In the genomic region with DNA sequence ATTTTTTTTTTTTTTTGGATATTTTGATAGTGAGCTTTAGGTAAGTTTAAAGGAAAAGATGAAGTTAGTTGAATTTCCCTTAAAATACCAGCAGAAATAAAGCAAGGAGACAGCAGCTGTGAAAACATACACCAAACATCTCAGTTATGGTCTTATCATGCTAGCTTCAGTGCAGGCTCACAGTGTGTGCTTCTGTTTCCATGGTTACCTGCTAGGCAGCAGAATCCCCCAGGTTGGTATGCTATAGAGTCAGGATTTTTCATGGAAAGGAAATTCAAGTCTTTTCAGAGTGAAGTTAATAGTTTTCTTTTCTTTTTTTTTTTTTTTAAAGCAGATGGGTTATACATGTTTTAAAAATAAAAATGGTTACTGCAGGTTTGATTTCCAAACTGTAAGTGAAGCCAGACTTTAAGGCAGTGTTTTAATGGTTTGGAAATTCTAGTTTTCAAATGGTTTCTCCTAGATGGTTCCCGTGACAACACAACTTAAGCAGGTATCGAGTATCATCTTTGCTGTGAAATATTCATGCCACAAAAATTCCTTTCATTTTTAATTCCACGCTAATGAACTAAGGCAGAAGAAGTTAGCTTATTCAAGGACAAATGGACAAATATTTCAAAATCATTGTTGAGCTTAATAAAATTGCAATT, we compare ENCODE assay signal across 13 cellular contexts.
A peak's percentile ranks its signal among the peaks of the same experiment; 100 is the strongest.
DNase-seq lines count a peak whose midpoint lies in the region; ATAC-seq, FAIRE-seq and TF ChIP-seq lines count a peak whose summit lies in the region.
"Had no signal": no experiment of that assay in that cellular context is flagged by ENCODE, and none has a peak within 500 bp of the region (broad histone marks: within the 10 kb centered on the region; RNA-seq: fewer than 3 reads in every experiment).

No MANE protein-coding gene starts in this region.

- H3K36me3 Mint-ChIP-seq in osteocyte (ENCODE audit: unreplicated experiment): no peaks in the 10 kb centered on the region
- H3K36me3 Mint-ChIP-seq: CD4-positive, alpha-beta memory T cell had no signal

- no peak overlapping the region for H3K4me3 ChIP-seq in H7 (ENCODE audit: insufficient read depth, low read depth, low read length)
- H3K4me3 ChIP-seq in fibroblast of villous mesenchyme (ENCODE audit: low read depth, low read length): no peak overlapping the region
- H3K4me3 ChIP-seq in MM.1S (ENCODE audit: low read length): no peak overlapping the region
- H3K4me3 ChIP-seq: breast epithelium had no signal

- H4K20me1 ChIP-seq in MM.1S (ENCODE audit: insufficient read depth, low read length): no peaks in the 10 kb centered on the region

- H3K9me2 ChIP-seq in MM.1S (replicated peaks; ENCODE audit: insufficient read depth, low read length): no peaks in the 10 kb centered on the region

- H3K4me1 Mint-ChIP-seq in osteocyte (ENCODE audit: unreplicated experiment): peaks cover 47% of the 10 kb centered on the region
- H3K4me1 Mint-ChIP-seq: CD4-positive, alpha-beta memory T cell had no signal

- H3K36me3 ChIP-seq in H7 (replicated peaks; ENCODE audit: control insufficient read depth, insufficient read depth, low read length) (no peaks in the 10 kb centered on the region), MM.1S (replicated peaks; ENCODE audit: insufficient read depth, low read length) (no peaks in the 10 kb centered on the region)
- H3K36me3 ChIP-seq: breast epithelium had no signal

- H3K9me3 Mint-ChIP-seq in osteocyte (ENCODE audit: unreplicated experiment): peaks cover 9% of the 10 kb centered on the region

- H3K4me2 ChIP-seq in MM.1S (ENCODE audit: low read depth, low read length): no peak overlapping the region

- H3K27ac Mint-ChIP-seq in osteocyte (ENCODE audit: unreplicated experiment): peak overlapping the region; percentile 95
- H3K27ac Mint-ChIP-seq: CD4-positive, alpha-beta memory T cell had no signal

- H2AFZ ChIP-seq in MM.1S (ENCODE audit: low read length): no peak overlapping the region

- TF ChIP-seq CTCF in fibroblast of villous mesenchyme (IDR thresholded peaks at IDR 0.05; ENCODE audit: insufficient read depth, low read depth, low read length): no peak
- no peak for TF ChIP-seq CTCF in osteocyte (IDR thresholded peaks at IDR 0.05)
- TF ChIP-seq CTCF in MM.1S (IDR thresholded peaks at IDR 0.05; ENCODE audit: low read length): no peak

- H3K27me3 Mint-ChIP-seq in osteocyte (ENCODE audit: unreplicated experiment): no peaks in the 10 kb centered on the region

- no peaks in the 10 kb centered on the region for H3F3A ChIP-seq in MM.1S (ENCODE audit: insufficient read depth, low read length)

- H3K27me3 ChIP-seq in H7 (ENCODE audit: control insufficient read depth, insufficient read depth, low read length): no peaks in the 10 kb centered on the region
- no peaks in the 10 kb centered on the region for H3K27me3 ChIP-seq in MM.1S (replicated peaks; ENCODE audit: insufficient read depth, low read length)
- H3K27me3 ChIP-seq: breast epithelium had no signal

- H3K4me3 Mint-ChIP-seq in osteocyte (ENCODE audit: unreplicated experiment): peak overlapping the region; percentile 31
- H3K4me3 Mint-ChIP-seq: CD4-positive, alpha-beta memory T cell had no signal

- no peak for FAIRE-seq in urothelium cell line (lab: Jason Lieb, UNC)

- no peak overlapping the region for H3K27ac ChIP-seq in MM.1S (ENCODE audit: low read length)
- H3K27ac ChIP-seq: breast epithelium, epithelial cell of prostate had no signal

- no peaks in the 10 kb centered on the region for H3K4me1 ChIP-seq in MM.1S (ENCODE audit: low read length)

- DNase-seq in H7: peak; percentile 19
- peak; percentile 62 for DNase-seq in SK-N-DZ (ENCODE audit: low spot score)
- peak; percentile 21 for DNase-seq in fibroblast of villous mesenchyme (ENCODE audit: low read depth)
- DNase-seq in osteocyte (ENCODE audit: extremely low spot score, unreplicated experiment): no peak
- DNase-seq in urothelium cell line (ENCODE audit: low spot score): no peak
- DNase-seq in MM.1S: no peak
- no peak for DNase-seq in pons (ENCODE audit: low spot score)
- DNase-seq: activated T-cell treated with anti-CD3 and anti-CD28 coated beads, Interleukin-2, amount 50 U/mL, for 48 hours; CD4-positive, alpha-beta memory T cell; NCI-H1436 had no signal

- H3K9ac ChIP-seq in MM.1S (ENCODE audit: low read length): no peak overlapping the region

- no peaks in the 10 kb centered on the region for H3K79me2 ChIP-seq in MM.1S (ENCODE audit: low read length)

- ATAC-seq in HG03520 (IDR thresholded peaks at IDR 0.05; ENCODE audit: unreplicated experiment): no peak

- H3K9me3 ChIP-seq in MM.1S (replicated peaks; ENCODE audit: insufficient read depth, low read length): no peaks in the 10 kb centered on the region
- H3K9me3 ChIP-seq: breast epithelium had no signal

Comparison
In these comparisons a context has a peak if more than half of its experiments do, and no peak if none do; other contexts are left out.
1. DNase-seq: peak in H7 (single experiment), SK-N-DZ (single experiment) and fibroblast of villous mesenchyme (single experiment); none in osteocyte (single experiment), urothelium cell line (single experiment), MM.1S (single experiment) and pons (single experiment).